ENCODE assay signal across 21 cellular contexts in the genomic region with DNA sequence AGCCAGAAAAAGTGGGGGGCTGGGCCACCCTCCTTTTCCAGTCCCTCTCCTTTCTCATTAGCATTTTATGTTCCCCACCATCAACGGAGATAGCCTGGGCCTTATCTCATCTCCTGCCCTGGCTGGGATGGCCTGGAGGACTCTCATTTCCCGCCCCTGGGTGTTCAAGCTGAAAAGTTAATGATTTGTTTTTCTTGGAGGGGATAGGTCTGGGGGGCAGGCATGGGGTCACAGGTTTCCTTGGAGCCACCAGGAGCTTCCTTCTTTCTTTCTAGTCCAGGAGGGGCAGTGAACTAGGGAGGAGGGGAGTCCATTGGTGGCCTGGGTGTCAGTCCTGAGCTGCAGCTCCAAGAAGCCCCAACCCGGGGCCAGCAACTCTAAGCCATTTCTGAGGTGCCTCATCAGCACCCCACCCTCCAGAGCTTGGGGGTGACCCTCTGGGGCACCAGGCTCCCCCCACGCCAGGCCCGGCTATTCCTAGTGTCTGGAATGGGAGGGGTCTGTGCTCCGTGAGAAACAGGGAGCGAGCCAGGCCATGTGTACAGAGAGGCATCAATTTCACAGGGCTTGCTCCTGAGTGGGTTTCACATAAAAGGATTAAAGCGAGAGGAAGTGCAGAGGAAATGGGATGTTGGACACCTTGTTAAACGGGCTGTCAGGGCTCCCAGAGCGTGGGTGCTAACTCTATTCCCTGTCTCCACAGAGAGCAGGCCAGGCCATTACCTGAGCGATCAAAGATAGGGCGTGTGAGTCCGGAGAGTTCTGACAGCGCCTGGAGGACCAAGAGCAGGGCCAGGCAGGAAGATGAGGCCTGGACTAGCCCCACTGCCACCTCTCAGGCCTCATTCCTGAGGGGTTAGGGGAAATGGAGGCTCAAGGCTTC.
"Had no signal": no experiment of that assay in that cellular context is flagged by ENCODE, and none has a peak within 500 bp of the region (broad histone marks: within the 10 kb centered on the region; RNA-seq: fewer than 3 reads in every experiment).

No MANE protein-coding gene starts in this region.

- H3K4me3 ChIP-seq: adrenal gland, ascending aorta, left ventricle myocardium inferior, prostate gland, thoracic aorta had no signal

- H3K9me3 Mint-ChIP-seq: activated CD8-positive, alpha-beta T cell treated with anti-CD3 and anti-CD28 coated beads for 36 hours; activated T-helper 1 cell treated with anti-CD3 and anti-CD28 coated beads, Interleukin-12 subunit alpha, Interleukin-12 subunit beta, Interleukin-2, Interleukin-4 antibody, amounts not matched to agents 30 ng/mL and 10 ng/mL and 1 ng/mL, durations not matched to agents 14 hours and 24 hours and 36 hours; T-helper 2 cell treated with Interferon-gamma antibody and Interleukin-4, amounts not matched to agents 5 μg/mL and 100 μg/mL, for 36 hours; type B pancreatic cell had no signal

- H3K27ac Mint-ChIP-seq: activated CD4-positive, alpha-beta T cell treated with anti-CD3 and anti-CD28 coated beads, Interleukin-2, amount 10 ng/mL, durations not matched to agents 24 days and 14 days; activated CD8-positive, alpha-beta T cell treated with anti-CD3 and anti-CD28 coated beads for 36 hours; activated naive CD8-positive, alpha-beta T cell; activated T-helper 1 cell treated with anti-CD3 and anti-CD28 coated beads, Interleukin-12 subunit alpha, Interleukin-12 subunit beta, Interleukin-2, Interleukin-4 antibody, amounts not matched to agents 30 ng/mL and 10 ng/mL and 1 ng/mL, durations not matched to agents 14 hours and 24 hours and 36 hours; T-helper 2 cell treated with Interferon-gamma antibody and Interleukin-4, amounts not matched to agents 5 μg/mL and 100 μg/mL, for 36 hours; type B pancreatic cell had no signal

- H3K36me3 ChIP-seq: adrenal gland, ascending aorta, left ventricle myocardium inferior, prostate gland, thoracic aorta had no signal

- H3K27me3 ChIP-seq: adrenal gland, ascending aorta had no signal

- DNase-seq: activated CD4-positive, alpha-beta T cell treated with anti-CD3 and anti-CD28 coated beads, Interleukin-2, amount 10 ng/mL, durations not matched to agents 24 days and 14 days; activated CD8-positive, alpha-beta T cell treated with anti-CD3 and anti-CD28 coated beads for 36 hours; activated gamma-delta T cell treated with Interleukin-2 at 50 U/mL for 16 hours; adrenal gland; central memory CD4-positive, alpha-beta T cell; effector memory CD4-positive, alpha-beta T cell; foreskin melanocyte; hippocampal formation; kidney glomerular epithelial cell; left ventricle myocardium inferior; stimulated activated CD4-positive, alpha-beta T cell treated with anti-CD3 and anti-CD28 coated beads, Interleukin-4, amount 100 ng/mL, for 1 hour; stimulated activated naive CD4-positive, alpha-beta T cell treated with Interleukin-2 at 50 U/mL for 16 hours had no signal

- H3K4me3 Mint-ChIP-seq: activated CD4-positive, alpha-beta T cell treated with anti-CD3 and anti-CD28 coated beads, Interleukin-2, amount 10 ng/mL, durations not matched to agents 24 days and 14 days; activated CD8-positive, alpha-beta T cell treated with anti-CD3 and anti-CD28 coated beads for 36 hours; activated naive CD8-positive, alpha-beta T cell; activated T-helper 1 cell treated with anti-CD3 and anti-CD28 coated beads, Interleukin-12 subunit alpha, Interleukin-12 subunit beta, Interleukin-2, Interleukin-4 antibody, amounts not matched to agents 30 ng/mL and 10 ng/mL and 1 ng/mL, durations not matched to agents 14 hours and 24 hours and 36 hours; T-helper 2 cell treated with Interferon-gamma antibody and Interleukin-4, amounts not matched to agents 5 μg/mL and 100 μg/mL, for 36 hours; type B pancreatic cell had no signal

- H3K36me3 Mint-ChIP-seq: activated naive CD8-positive, alpha-beta T cell; type B pancreatic cell had no signal

- ATAC-seq: activated CD4-positive, CD25-positive, alpha-beta regulatory T cell treated with anti-CD3 and anti-CD28 coated beads, Interleukin-2, amount 50 U/mL, for 24 hours; activated CD8-positive, alpha-beta T cell treated with anti-CD3 and anti-CD28 coated beads for 36 hours; esophagus mucosa had no signal
